Comparison of ENCODE assay signal across 1 cellular context in genomic region chr12:131194166-131194565, GRCh38.
TF ChIP-seq lines count a peak whose summit lies in the region.

No MANE protein-coding gene starts in this region.

TF ChIP-seq in K562, 482 proteins besides CTCF, POLR2A, EP300 and RAD21 (continued from another document and continues in another):
- no peak for TF ChIP-seq BRF2 (IDR thresholded peaks at IDR 0.05; ENCODE audit: borderline replicate concordance, insufficient read depth, insufficient read length)
- TF ChIP-seq ZKSCAN1 (IDR thresholded peaks at IDR 0.05; ENCODE audit: low read depth, low read length): no peak
- no peak for TF ChIP-seq ZNF639 (CRISPR knock-in tag; conservative IDR thresholded peaks at IDR 0.05 in 1 of 2, IDR thresholded peaks at IDR 0.05 in 1 of 2)
- no peak for TF ChIP-seq PTTG1 (tag; IDR thresholded peaks at IDR 0.05; ENCODE audit: low read depth)
- TF ChIP-seq MED1 (CRISPR knock-in tag; IDR thresholded peaks at IDR 0.05; ENCODE audit: borderline replicate concordance): no peak
- TF ChIP-seq ZNF197 (CRISPR knock-in tag; IDR thresholded peaks at IDR 0.05; ENCODE audit: low read depth): no peak
- TF ChIP-seq RFX5 (IDR thresholded peaks at IDR 0.05; ENCODE audit: low read depth, low read length): no peak
- peak; percentile 56 for TF ChIP-seq MGA (IDR thresholded peaks at IDR 0.05)
- no peak for TF ChIP-seq CUX1 (CRISPR knock-in tag; IDR thresholded peaks at IDR 0.05)
- no peak for TF ChIP-seq MAZ (CRISPR knock-in tag; conservative IDR thresholded peaks at IDR 0.05 in 1 of 2, IDR thresholded peaks at IDR 0.05 in 1 of 2)
- TF ChIP-seq USF1 (CRISPR knock-in tag; IDR thresholded peaks at IDR 0.05): peak; percentile 100
- no peak for TF ChIP-seq KDM5B (IDR thresholded peaks at IDR 0.05; ENCODE audit: insufficient replicate concordance, low read depth, low read length)
- TF ChIP-seq MBD2 (IDR thresholded peaks at IDR 0.05; ENCODE audit: borderline replicate concordance, low read depth): peak; percentile 76; the same call in 1 of the 2 replicates
- no peak for TF ChIP-seq PURB (CRISPR knock-in tag; IDR thresholded peaks at IDR 0.05; ENCODE audit: low read depth)
- peak; percentile 72; the same call in 1 of the 2 replicates for TF ChIP-seq EHMT2 (IDR thresholded peaks at IDR 0.05)
- no peak for TF ChIP-seq BDP1 (IDR thresholded peaks at IDR 0.05; ENCODE audit: insufficient read depth, insufficient read length)
- no peak for TF ChIP-seq ZBTB33 (CRISPR knock-in tag; IDR thresholded peaks at IDR 0.05)
- no peak for TF ChIP-seq LEF1 (IDR thresholded peaks at IDR 0.05)
- no peak for TF ChIP-seq ZNF408 (CRISPR knock-in tag; IDR thresholded peaks at IDR 0.05; ENCODE audit: low read depth)
- no peak for TF ChIP-seq POLR3G (IDR thresholded peaks at IDR 0.05; ENCODE audit: extremely low read depth, insufficient read length, insufficient replicate concordance)
- TF ChIP-seq RBM25 (IDR thresholded peaks at IDR 0.05; ENCODE audit: low read depth, low read length, severe bottlenecking): peak; percentile 21
- no peak for TF ChIP-seq CLOCK (CRISPR knock-in tag; IDR thresholded peaks at IDR 0.05; ENCODE audit: borderline replicate concordance)
- no peak for TF ChIP-seq KLF6 (CRISPR knock-in tag; IDR thresholded peaks at IDR 0.05; ENCODE audit: borderline replicate concordance)
